9 cellular contexts compared by ENCODE assay signal in genomic region chr16:46629331-46629843, GRCh38. TPM values are rescaled to one million over a fixed set of nuclear protein-coding genes. Genes with fewer than 3 reads are reported as not detected.
DNase-seq lines count a peak whose midpoint lies in the region; ATAC-seq, FAIRE-seq and TF ChIP-seq lines count a peak whose summit lies in the region.
"Had no signal": no experiment of that assay in that cellular context is flagged by ENCODE, and none has a peak within 500 bp of the region (broad histone marks: within the 10 kb centered on the region; RNA-seq: fewer than 3 reads in every experiment).

No MANE protein-coding gene starts in this region.

- CTCF ChIA-PET in GM12878 (lab: Yijun Ruan, JAX): interaction anchor here (0.7 to 1.9 kb wide), 3 partner anchors 44 to 62 kb away, joined by 4 to 7 read pairs (median 4); no protein-coding TSS in a partner anchor
- CTCF ChIA-PET in activated naive CD4-positive, alpha-beta T cell treated with anti-CD3 and anti-CD28 coated beads, Interleukin-2, amount 10 ng/mL, durations not matched to agents 7 days and 5 days (lab: Charles Lee): interaction anchor here (1.0 to 1.4 kb wide), 3 partner anchors 191 to 301 kb away, joined by 3 to 4 read pairs (median 3); no protein-coding TSS in a partner anchor

- H2AFZ ChIP-seq in GM12878 (ENCODE audit: control insufficient read depth, low read depth, low read length): peak overlapping the region; percentile 24

- BruUV-seq in GM12878 (replicated peaks; lab: Mats Ljungman, UMichigan): no TSS peak

- no peak overlapping the region for H3K4me3 ChIP-seq in LNCaP clone FGC (ENCODE audit: low read depth, low read length)
- no peak overlapping the region for H3K4me3 ChIP-seq in GM12878
- H3K4me3 ChIP-seq in lower lobe of right lung: no peak overlapping the region

- TF ChIP-seq CTCF in LNCaP clone FGC (IDR thresholded peaks at IDR 0.05; ENCODE audit: control insufficient read depth, extremely low read depth, insufficient read depth) (peak; percentile 48), GM12878 (IDR thresholded peaks at IDR 0.05 in 2 of 3, conservative IDR thresholded peaks at IDR 0.05 in 1 of 3; ENCODE audit: control insufficient read depth in 2 of 3, extremely low read depth in 1 of 3, insufficient read depth in 1 of 3, low read depth in 3 of 3, low read length in 3 of 3) (peak in 2 of 3 experiments; percentile 25 to 31; a peak in 2 of 6 replicates), lower lobe of right lung (IDR thresholded peaks at IDR 0.05) (peak; percentile 19)

- H3K9me3 ChIP-seq in GM12878 (replicated peaks; ENCODE audit: control insufficient read depth, insufficient read depth, low read length) (no peaks in the 10 kb centered on the region), lower lobe of right lung (no peaks in the 10 kb centered on the region)

- no peaks in the 10 kb centered on the region for H3K9me3 Mint-ChIP-seq in activated naive CD4-positive, alpha-beta T cell treated with anti-CD3 and anti-CD28 coated beads, Interleukin-2, amount 10 ng/mL, durations not matched to agents 7 days and 5 days

- peak; percentile 15 for DNase-seq in Daoy (ENCODE audit: low read depth)
- DNase-seq in LNCaP clone FGC (ENCODE audit: low read depth): peak; percentile 28
- DNase-seq in GM12878 (ENCODE audit: low read depth, low spot score): no peak
- DNase-seq in lower lobe of right lung: no peak
- DNase-seq in CD1c-positive myeloid dendritic cell (ENCODE audit: extremely low spot score): no peak
- no peak for DNase-seq in activated naive CD4-positive, alpha-beta T cell treated with anti-CD3 and anti-CD28 coated beads, Interleukin-2, amount 10 ng/mL, durations not matched to agents 7 days and 5 days
- DNase-seq in cerebellar nuclear complex (lab: John Stamatoyannopoulos, UW): no peak
- no peak for DNase-seq in stimulated activated CD4-positive, alpha-beta T cell treated with anti-CD3 and anti-CD28 coated beads, Interleukin-12 subunit alpha, Interleukin-12 subunit beta, amount 100 ng/mL, for 4 hours

- FAIRE-seq in GM12878 (lab: Jason Lieb, UNC): no peak
- FAIRE-seq: islet of Langerhans had no signal

- no peaks in the 10 kb centered on the region for H3K79me2 ChIP-seq in GM12878 (ENCODE audit: control insufficient read depth, insufficient read depth, low read length)

- H3K4me1 ChIP-seq in GM12878 (ENCODE audit: control insufficient read depth, insufficient read depth, low read length): peaks cover 7% of the 10 kb centered on the region; the same call in 1 of the 2 replicates
- H3K4me1 ChIP-seq in lower lobe of right lung: no peaks in the 10 kb centered on the region

- H3K9ac ChIP-seq in GM12878 (ENCODE audit: control insufficient read depth, insufficient read depth, low read length): no peak overlapping the region

- intact Hi-C loops in GM12878 (cut with micrococcal nuclease; ENCODE audit: unreplicated experiment): no loop called here
- intact Hi-C loops in lower lobe of right lung (cut with DNase I): no loop called here

- H3K36me3 ChIP-seq in GM12878 (ENCODE audit: control insufficient read depth in 2 of 2, insufficient read depth in 2 of 2, low read length in 1 of 2): no peaks in the 10 kb centered on the region
- H3K36me3 ChIP-seq in lower lobe of right lung: no peaks in the 10 kb centered on the region

- H3K27me3 ChIP-seq in GM12878 (replicated peaks in 1 of 2; ENCODE audit: control insufficient read depth in 2 of 2, insufficient read depth in 2 of 2, low read length in 1 of 2) (no peaks in the 10 kb centered on the region), lower lobe of right lung (ENCODE audit: low read depth) (no peaks in the 10 kb centered on the region)

- TF ChIP-seq EP300 in GM12878 (IDR thresholded peaks at IDR 0.05; ENCODE audit: borderline replicate concordance in 1 of 2, control insufficient read depth in 1 of 2, low read depth in 2 of 2, low read length in 2 of 2): no peak

- RAD21 ChIA-PET in GM12878 (lab: Charles Lee; ENCODE audit: unreplicated experiment): no interaction called here

- H4K20me1 ChIP-seq in GM12878 (ENCODE audit: control insufficient read depth, insufficient read depth): no peaks in the 10 kb centered on the region

- no peak overlapping the region for H3K27ac Mint-ChIP-seq in activated naive CD4-positive, alpha-beta T cell treated with anti-CD3 and anti-CD28 coated beads, Interleukin-2, amount 10 ng/mL, durations not matched to agents 7 days and 5 days

- no peak overlapping the region for H3K4me2 ChIP-seq in GM12878 (ENCODE audit: control insufficient read depth, insufficient read depth)

- H3K27me3 Mint-ChIP-seq in activated naive CD4-positive, alpha-beta T cell treated with anti-CD3 and anti-CD28 coated beads, Interleukin-2, amount 10 ng/mL, durations not matched to agents 7 days and 5 days: peaks cover 10% of the 10 kb centered on the region

- H3K27ac ChIP-seq in GM12878 (ENCODE audit: control insufficient read depth, insufficient read depth): no peak overlapping the region
- peak overlapping the region; percentile 42 for H3K27ac ChIP-seq in lower lobe of right lung

- no peak for TF ChIP-seq RAD21 in GM12878 (IDR thresholded peaks at IDR 0.05; ENCODE audit: insufficient read depth, low read depth, low read length)

- in situ Hi-C loops in GM12878 (cut with MboI): no loop called here

- no peaks in the 10 kb centered on the region for H3K4me1 Mint-ChIP-seq in activated naive CD4-positive, alpha-beta T cell treated with anti-CD3 and anti-CD28 coated beads, Interleukin-2, amount 10 ng/mL, durations not matched to agents 7 days and 5 days

- POLR2A ChIA-PET in GM12878 (lab: Charles Lee): no interaction called here

- 7% methylated on average over 6 of the region's 6 CpGs for WGBS in GM12878 (ENCODE audit: insufficient coverage, insufficient replicate concordance, low lambda C conversion rate, missing lambda C conversion rate)

- H3K36me3 Mint-ChIP-seq in activated naive CD4-positive, alpha-beta T cell treated with anti-CD3 and anti-CD28 coated beads, Interleukin-2, amount 10 ng/mL, durations not matched to agents 7 days and 5 days: no peaks in the 10 kb centered on the region

- no peak overlapping the region for H3K4me3 Mint-ChIP-seq in activated naive CD4-positive, alpha-beta T cell treated with anti-CD3 and anti-CD28 coated beads, Interleukin-2, amount 10 ng/mL, durations not matched to agents 7 days and 5 days

- peak; percentile 43; the same call in 2 of the 3 replicates for ATAC-seq in GM12878
- no peak for ATAC-seq in lower lobe of right lung

- SMC1A ChIA-PET in GM12878 (lab: Charles Lee; ENCODE audit: uncharacterized antibody, unreplicated experiment): interaction anchor here (0.5 to 1.1 kb wide), 3 partner anchors 9 to 1460 kb away, joined by 3 read pairs; no protein-coding TSS in a partner anchor

- TF ChIP-seq POLR2A in GM12878 (IDR thresholded peaks at IDR 0.05; ENCODE audit: low read depth, low read length): no peak

TF ChIP-seq in GM12878, 131 proteins besides CTCF, POLR2A, EP300 and RAD21 (continues in another document):
- no peak for TF ChIP-seq GABPA (IDR thresholded peaks at IDR 0.05; ENCODE audit: low read depth)
- TF ChIP-seq TAF1 (IDR thresholded peaks at IDR 0.05; ENCODE audit: borderline replicate concordance, low read depth, low read length): no peak

RNA-seq across cellular contexts. Expression of gene SHCBP1, which starts 8.2 kb away (rescaled TPM):
- total RNA-seq in Daoy (2014; rRNA removed; shearing (Covaris generic)): 34.6 and 37.7 TPM in 2 replicates
- total RNA-seq in GM12878 (2013; cell fraction: nucleolus; rRNA removed): 35.4 and 36.8 TPM in 2 replicates
- 26.2 and 36.9 TPM in 2 replicates for total RNA-seq in GM12878 (2014; rRNA removed)
- total RNA-seq in GM12878 (2014; rRNA removed; fragmentation: Illumina TruSeq; extraction: Trizol): 29.5 and 30.5 TPM in 2 replicates
- total RNA-seq in GM12878 (2021): 25.3 and 29.8 TPM in 2 replicates
- 24.4 TPM for polyA plus RNA-seq in GM12878 (2011; ENCODE audit: low read depth)
- polyA plus RNA-seq in GM12878 (2011; rRNA removed): 38.9 and 51.0 TPM in 2 replicates
- polyA plus RNA-seq in GM12878 (2011; cell fraction: cytosol; rRNA removed): 19.9 and 20.8 TPM in 2 replicates
- polyA plus RNA-seq in GM12878 (2011; cell fraction: nucleus; rRNA removed): 17.4 and 22.9 TPM in 2 replicates
- polyA plus RNA-seq in GM12878 (2012): 25.0 and 25.5 TPM in 2 replicates
- polyA plus RNA-seq in GM12878 (2014; fragmentation: Illumina TruSeq; extraction: Trizol): 32.4 and 45.6 TPM in 2 replicates
- 10 to 100 TPM in 1 of 2 experiments, 1 to 10 TPM in 1; 9.5 to 17.5 TPM for polyA plus RNA-seq in GM12878 (2014; fragmentation: Nextera tagmentation; extraction: Ambion mirVana)
- 28.4 and 29.9 TPM in 2 replicates for polyA plus RNA-seq in GM12878 (2014; rRNA removed)
- polyA plus RNA-seq in GM12878 (2016; fragmentation: Nextera tagmentation; extraction: Ambion mirVana): 10 to 100 TPM; 73.0 to 73.3 TPM
- polyA minus RNA-seq in GM12878 (2011; rRNA and poly(A)+ RNA removed): 44.9 and 61.0 TPM in 2 replicates
- polyA minus RNA-seq in GM12878 (2011; cell fraction: cytosol; rRNA and poly(A)+ RNA removed): 12.3 and 16.9 TPM in 2 replicates
- 18.6 and 32.3 TPM in 2 replicates for polyA minus RNA-seq in GM12878 (2011; cell fraction: nucleus; rRNA and poly(A)+ RNA removed)
- total RNA-seq in lower lobe of right lung: 2.1 TPM

RNA-seq across cellular contexts. Expression of gene VPS35, which starts 59.6 kb away (rescaled TPM):
- 84.9 and 95.3 TPM in 2 replicates for total RNA-seq in Daoy (2014; rRNA removed; shearing (Covaris generic))
- 108 and 118 TPM in 2 replicates for total RNA-seq in GM12878 (2013; cell fraction: nucleolus; rRNA removed)
- 44.2 and 50.7 TPM in 2 replicates for total RNA-seq in GM12878 (2014; rRNA removed)
- 57.5 and 58.1 TPM in 2 replicates for total RNA-seq in GM12878 (2014; rRNA removed; fragmentation: Illumina TruSeq; extraction: Trizol)
- total RNA-seq in GM12878 (2021): 74.2 and 82.0 TPM in 2 replicates
- 23.7 TPM for polyA plus RNA-seq in GM12878 (2011; ENCODE audit: low read depth)
- 28.5 and 53.3 TPM in 2 replicates for polyA plus RNA-seq in GM12878 (2011; rRNA removed)
- polyA plus RNA-seq in GM12878 (2011; cell fraction: cytosol; rRNA removed): 10.3 and 11.5 TPM in 2 replicates
- polyA plus RNA-seq in GM12878 (2011; cell fraction: nucleus; rRNA removed): 16.0 and 26.5 TPM in 2 replicates
- polyA plus RNA-seq in GM12878 (2012): 52.7 and 61.9 TPM in 2 replicates
- 50.6 and 60.8 TPM in 2 replicates for polyA plus RNA-seq in GM12878 (2014; fragmentation: Illumina TruSeq; extraction: Trizol)
- polyA plus RNA-seq in GM12878 (2014; fragmentation: Nextera tagmentation; extraction: Ambion mirVana): 10 to 100 TPM; 63.8 to 73.0 TPM
- polyA plus RNA-seq in GM12878 (2014; rRNA removed): 32.3 and 37.0 TPM in 2 replicates
- polyA plus RNA-seq in GM12878 (2016; fragmentation: Nextera tagmentation; extraction: Ambion mirVana): 100 to 1,000 TPM; 111 to 125 TPM
- 33.9 and 43.2 TPM in 2 replicates for polyA minus RNA-seq in GM12878 (2011; rRNA and poly(A)+ RNA removed)
- polyA minus RNA-seq in GM12878 (2011; cell fraction: cytosol; rRNA and poly(A)+ RNA removed): 22.6 and 42.1 TPM in 2 replicates
- 42.9 and 59.4 TPM in 2 replicates for polyA minus RNA-seq in GM12878 (2011; cell fraction: nucleus; rRNA and poly(A)+ RNA removed)
- 98.9 TPM for total RNA-seq in lower lobe of right lung

Comparison
In these comparisons a context has a peak if more than half of its experiments do, and no peak if none do; other contexts are left out.
1. DNase-seq: peak in Daoy (single experiment) and LNCaP clone FGC (single experiment); none in GM12878 (single experiment), lower lobe of right lung (single experiment), CD1c-positive myeloid dendritic cell (single experiment), activated naive CD4-positive, alpha-beta T cell treated with anti-CD3 and anti-CD28 coated beads, Interleukin-2, amount 10 ng/mL, durations not matched to agents 7 days and 5 days (single experiment), cerebellar nuclear complex (0 of 2) and stimulated activated CD4-positive, alpha-beta T cell treated with anti-CD3 and anti-CD28 coated beads, Interleukin-12 subunit alpha, Interleukin-12 subunit beta, amount 100 ng/mL, for 4 hours (single experiment).
2. Peak in every context shown above with its lines, with median percentiles within 50 percentile points of each other: CTCF ChIP-seq.